1 cellular context compared by ENCODE assay signal in the genomic region with DNA sequence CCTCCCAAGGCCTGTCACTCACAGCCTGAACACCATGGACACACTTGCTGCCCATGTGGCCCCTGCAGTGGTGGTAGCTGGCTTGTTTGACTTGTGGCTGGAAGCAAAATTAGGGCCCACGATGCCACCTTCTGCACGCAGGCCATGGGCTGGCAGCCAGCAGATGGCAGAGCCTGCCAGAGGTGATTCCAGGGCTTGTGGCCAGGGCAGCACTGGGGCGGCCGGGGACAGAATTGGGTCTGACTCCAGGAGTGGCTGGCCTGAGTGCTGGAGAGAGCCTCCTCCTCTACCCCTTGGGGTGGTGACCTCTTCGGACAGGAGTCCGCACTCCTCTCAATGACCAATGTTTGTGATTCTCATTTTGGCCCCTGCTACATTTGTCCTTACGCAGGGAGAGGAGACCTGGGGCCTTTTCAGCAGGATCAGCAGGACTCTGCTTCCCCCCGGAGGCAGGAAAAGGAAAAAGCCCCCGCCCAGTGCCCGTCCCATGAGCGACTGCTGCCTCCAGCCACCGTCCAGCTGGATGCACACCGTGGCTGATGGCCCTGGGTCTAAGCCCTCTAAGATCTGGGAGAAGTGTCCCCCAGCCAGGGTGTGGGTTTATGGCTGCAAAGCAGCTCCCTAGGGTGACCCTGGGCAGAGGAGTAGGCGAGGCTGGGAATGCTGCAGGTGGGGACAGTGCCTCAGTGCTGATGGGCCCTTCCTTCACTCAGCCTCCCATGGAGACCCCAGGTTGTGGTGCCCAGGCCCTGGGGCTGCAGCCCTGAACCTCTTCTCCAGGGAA.
TF ChIP-seq lines count a peak whose summit lies in the region.

No MANE protein-coding gene starts in this region.

TF ChIP-seq in K562, 482 proteins besides CTCF, POLR2A, EP300 and RAD21 (continued from another document and continues in another):
- TF ChIP-seq, protein P1, sequence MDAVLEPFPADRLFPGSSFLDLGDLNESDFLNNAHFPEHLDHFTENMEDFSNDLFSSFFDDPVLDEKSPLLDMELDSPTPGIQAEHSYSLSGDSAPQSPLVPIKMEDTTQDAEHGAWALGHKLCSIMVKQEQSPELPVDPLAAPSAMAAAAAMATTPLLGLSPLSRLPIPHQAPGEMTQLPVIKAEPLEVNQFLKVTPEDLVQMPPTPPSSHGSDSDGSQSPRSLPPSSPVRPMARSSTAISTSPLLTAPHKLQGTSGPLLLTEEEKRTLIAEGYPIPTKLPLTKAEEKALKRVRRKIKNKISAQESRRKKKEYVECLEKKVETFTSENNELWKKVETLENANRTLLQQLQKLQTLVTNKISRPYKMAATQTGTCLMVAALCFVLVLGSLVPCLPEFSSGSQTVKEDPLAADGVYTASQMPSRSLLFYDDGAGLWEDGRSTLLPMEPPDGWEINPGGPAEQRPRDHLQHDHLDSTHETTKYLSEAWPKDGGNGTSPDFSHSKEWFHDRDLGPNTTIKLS (IDR thresholded peaks at IDR 0.05; ENCODE audit: borderline replicate concordance, low read depth) = no peak
- TF ChIP-seq ILF3 (IDR thresholded peaks at IDR 0.05; ENCODE audit: borderline replicate concordance) (no peak), XRCC5 (IDR thresholded peaks at IDR 0.05; ENCODE audit: low read depth, low read length) (no peak), ZNF124 (CRISPR knock-in tag; IDR thresholded peaks at IDR 0.05) (no peak), ZNF584 (CRISPR knock-in tag; IDR thresholded peaks at IDR 0.05; ENCODE audit: low read depth) (peak; percentile 46; the same call in 1 of the 2 replicates), U2AF2 (optimal IDR thresholded peaks at IDR 0.05; ENCODE audit: low read depth, low read length) (no peak), PCBP1 (IDR thresholded peaks at IDR 0.05; ENCODE audit: low read depth, low read length, poor library complexity, severe bottlenecking) (no peak), MAFG (tag; conservative IDR thresholded peaks at IDR 0.05) (no peak), EHMT2 (IDR thresholded peaks at IDR 0.05) (no peak), HDAC8 (tag; IDR thresholded peaks at IDR 0.05) (0 out of 2 replicates have a peak, but pooled peaks have one; percentile 60), BRD4 (IDR thresholded peaks at IDR 0.05) (no peak), JUND (IDR thresholded peaks at IDR 0.05; ENCODE audit: borderline replicate concordance, low read depth, low read length) (no peak), JUND (tag; IDR thresholded peaks at IDR 0.05; ENCODE audit: borderline replicate concordance, low read depth, low read length) (no peak; the same call in 2 of the 3 replicates), DMBX1 (CRISPR knock-in tag; IDR thresholded peaks at IDR 0.05; ENCODE audit: borderline replicate concordance) (peak; percentile 90), PHB2 (IDR thresholded peaks at IDR 0.05; ENCODE audit: low read depth) (no peak), NFRKB (IDR thresholded peaks at IDR 0.05; ENCODE audit: low read depth) (no peak), ETV6 (IDR thresholded peaks at IDR 0.05; ENCODE audit: borderline replicate concordance in 1 of 2, low read depth in 2 of 2, low read length in 1 of 2) (no peak), ETV6 (CRISPR knock-in tag; IDR thresholded peaks at IDR 0.05; ENCODE audit: borderline replicate concordance) (no peak), HNRNPK (IDR thresholded peaks at IDR 0.05; ENCODE audit: low read depth, low read length, poor library complexity, severe bottlenecking) (no peak), ZBTB7A (IDR thresholded peaks at IDR 0.05; ENCODE audit: borderline replicate concordance, control insufficient read depth, low read depth, low read length) (no peak; the same call in 1 of the 2 replicates), CBX3 (IDR thresholded peaks at IDR 0.05; ENCODE audit: borderline replicate concordance in 1 of 2, low read length in 2 of 2) (no peak), ZZZ3 (IDR thresholded peaks at IDR 0.05) (no peak), NFYB (IDR thresholded peaks at IDR 0.05; ENCODE audit: extremely low read depth, insufficient read length) (no peak), ZKSCAN1 (IDR thresholded peaks at IDR 0.05; ENCODE audit: low read depth, low read length) (no peak), FOXK2 (conservative IDR thresholded peaks at IDR 0.05 in 1 of 2, IDR thresholded peaks at IDR 0.05 in 1 of 2; ENCODE audit: low read depth in 2 of 2) (no peak), MECOM (CRISPR knock-in tag; IDR thresholded peaks at IDR 0.05) (peak; percentile 50; the same call in 1 of the 2 replicates), TCFL5 (CRISPR knock-in tag; conservative IDR thresholded peaks at IDR 0.05) (no peak), ZNF785 (CRISPR knock-in tag; IDR thresholded peaks at IDR 0.05) (no peak), POLR3G (IDR thresholded peaks at IDR 0.05; ENCODE audit: extremely low read depth, insufficient read length, insufficient replicate concordance) (no peak), BRD9 (IDR thresholded peaks at IDR 0.05; ENCODE audit: low read depth, partially characterized antibody) (peak; percentile 97)
- TF ChIP-seq, protein P2, sequence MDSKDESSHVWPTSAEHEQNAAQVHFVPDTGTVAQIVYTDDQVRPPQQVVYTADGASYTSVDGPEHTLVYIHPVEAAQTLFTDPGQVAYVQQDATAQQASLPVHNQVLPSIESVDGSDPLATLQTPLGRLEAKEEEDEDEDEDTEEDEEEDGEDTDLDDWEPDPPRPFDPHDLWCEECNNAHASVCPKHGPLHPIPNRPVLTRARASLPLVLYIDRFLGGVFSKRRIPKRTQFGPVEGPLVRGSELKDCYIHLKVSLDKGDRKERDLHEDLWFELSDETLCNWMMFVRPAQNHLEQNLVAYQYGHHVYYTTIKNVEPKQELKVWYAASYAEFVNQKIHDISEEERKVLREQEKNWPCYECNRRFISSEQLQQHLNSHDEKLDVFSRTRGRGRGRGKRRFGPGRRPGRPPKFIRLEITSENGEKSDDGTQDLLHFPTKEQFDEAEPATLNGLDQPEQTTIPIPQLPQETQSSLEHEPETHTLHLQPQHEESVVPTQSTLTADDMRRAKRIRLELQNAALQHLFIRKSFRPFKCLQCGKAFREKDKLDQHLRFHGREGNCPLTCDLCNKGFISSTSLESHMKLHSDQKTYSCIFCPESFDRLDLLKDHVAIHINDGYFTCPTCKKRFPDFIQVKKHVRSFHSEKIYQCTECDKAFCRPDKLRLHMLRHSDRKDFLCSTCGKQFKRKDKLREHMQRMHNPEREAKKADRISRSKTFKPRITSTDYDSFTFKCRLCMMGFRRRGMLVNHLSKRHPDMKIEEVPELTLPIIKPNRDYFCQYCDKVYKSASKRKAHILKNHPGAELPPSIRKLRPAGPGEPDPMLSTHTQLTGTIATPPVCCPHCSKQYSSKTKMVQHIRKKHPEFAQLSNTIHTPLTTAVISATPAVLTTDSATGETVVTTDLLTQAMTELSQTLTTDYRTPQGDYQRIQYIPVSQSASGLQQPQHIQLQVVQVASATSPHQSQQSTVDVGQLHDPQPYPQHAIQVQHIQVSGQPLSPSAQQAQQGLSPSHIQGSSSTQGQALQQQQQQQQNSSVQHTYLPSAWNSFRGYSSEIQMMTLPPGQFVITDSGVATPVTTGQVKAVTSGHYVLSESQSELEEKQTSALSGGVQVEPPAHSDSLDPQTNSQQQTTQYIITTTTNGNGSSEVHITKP (IDR thresholded peaks at IDR 0.05; ENCODE audit: partially characterized antibody) = peak; percentile 13
- TF ChIP-seq, protein P3, sequence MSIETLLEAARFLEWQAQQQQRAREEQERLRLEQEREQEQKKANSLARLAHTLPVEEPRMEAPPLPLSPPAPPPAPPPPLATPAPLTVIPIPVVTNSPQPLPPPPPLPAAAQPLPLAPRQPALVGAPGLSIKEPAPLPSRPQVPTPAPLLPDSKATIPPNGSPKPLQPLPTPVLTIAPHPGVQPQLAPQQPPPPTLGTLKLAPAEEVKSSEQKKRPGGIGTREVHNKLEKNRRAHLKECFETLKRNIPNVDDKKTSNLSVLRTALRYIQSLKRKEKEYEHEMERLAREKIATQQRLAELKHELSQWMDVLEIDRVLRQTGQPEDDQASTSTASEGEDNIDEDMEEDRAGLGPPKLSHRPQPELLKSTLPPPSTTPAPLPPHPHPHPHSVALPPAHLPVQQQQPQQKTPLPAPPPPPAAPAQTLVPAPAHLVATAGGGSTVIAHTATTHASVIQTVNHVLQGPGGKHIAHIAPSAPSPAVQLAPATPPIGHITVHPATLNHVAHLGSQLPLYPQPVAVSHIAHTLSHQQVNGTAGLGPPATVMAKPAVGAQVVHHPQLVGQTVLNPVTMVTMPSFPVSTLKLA (conservative IDR thresholded peaks at IDR 0.05) = no peak; a peak in 1 of 4 replicates
- TF ChIP-seq, protein P4, sequence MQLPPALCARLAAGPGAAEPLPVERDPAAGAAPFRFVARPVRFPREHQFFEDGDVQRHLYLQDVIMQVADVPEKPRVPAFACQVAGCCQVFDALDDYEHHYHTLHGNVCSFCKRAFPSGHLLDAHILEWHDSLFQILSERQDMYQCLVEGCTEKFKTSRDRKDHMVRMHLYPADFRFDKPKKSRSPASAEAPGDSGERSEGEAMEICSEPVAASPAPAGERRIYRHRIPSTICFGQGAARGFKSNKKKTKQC (CRISPR knock-in tag; IDR thresholded peaks at IDR 0.05) = no peak
- TF ChIP-seq, protein P5, sequence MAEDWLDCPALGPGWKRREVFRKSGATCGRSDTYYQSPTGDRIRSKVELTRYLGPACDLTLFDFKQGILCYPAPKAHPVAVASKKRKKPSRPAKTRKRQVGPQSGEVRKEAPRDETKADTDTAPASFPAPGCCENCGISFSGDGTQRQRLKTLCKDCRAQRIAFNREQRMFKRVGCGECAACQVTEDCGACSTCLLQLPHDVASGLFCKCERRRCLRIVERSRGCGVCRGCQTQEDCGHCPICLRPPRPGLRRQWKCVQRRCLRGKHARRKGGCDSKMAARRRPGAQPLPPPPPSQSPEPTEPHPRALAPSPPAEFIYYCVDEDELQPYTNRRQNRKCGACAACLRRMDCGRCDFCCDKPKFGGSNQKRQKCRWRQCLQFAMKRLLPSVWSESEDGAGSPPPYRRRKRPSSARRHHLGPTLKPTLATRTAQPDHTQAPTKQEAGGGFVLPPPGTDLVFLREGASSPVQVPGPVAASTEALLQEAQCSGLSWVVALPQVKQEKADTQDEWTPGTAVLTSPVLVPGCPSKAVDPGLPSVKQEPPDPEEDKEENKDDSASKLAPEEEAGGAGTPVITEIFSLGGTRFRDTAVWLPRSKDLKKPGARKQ (CRISPR knock-in tag; IDR thresholded peaks at IDR 0.05) = no peak
- TF ChIP-seq, protein P6, sequence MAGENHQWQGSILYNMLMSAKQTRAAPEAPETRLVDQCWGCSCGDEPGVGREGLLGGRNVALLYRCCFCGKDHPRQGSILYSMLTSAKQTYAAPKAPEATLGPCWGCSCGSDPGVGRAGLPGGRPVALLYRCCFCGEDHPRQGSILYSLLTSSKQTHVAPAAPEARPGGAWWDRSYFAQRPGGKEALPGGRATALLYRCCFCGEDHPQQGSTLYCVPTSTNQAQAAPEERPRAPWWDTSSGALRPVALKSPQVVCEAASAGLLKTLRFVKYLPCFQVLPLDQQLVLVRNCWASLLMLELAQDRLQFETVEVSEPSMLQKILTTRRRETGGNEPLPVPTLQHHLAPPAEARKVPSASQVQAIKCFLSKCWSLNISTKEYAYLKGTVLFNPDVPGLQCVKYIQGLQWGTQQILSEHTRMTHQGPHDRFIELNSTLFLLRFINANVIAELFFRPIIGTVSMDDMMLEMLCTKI (IDR thresholded peaks at IDR 0.05; ENCODE audit: partially characterized antibody) = no peak
- TF ChIP-seq, protein P7, sequence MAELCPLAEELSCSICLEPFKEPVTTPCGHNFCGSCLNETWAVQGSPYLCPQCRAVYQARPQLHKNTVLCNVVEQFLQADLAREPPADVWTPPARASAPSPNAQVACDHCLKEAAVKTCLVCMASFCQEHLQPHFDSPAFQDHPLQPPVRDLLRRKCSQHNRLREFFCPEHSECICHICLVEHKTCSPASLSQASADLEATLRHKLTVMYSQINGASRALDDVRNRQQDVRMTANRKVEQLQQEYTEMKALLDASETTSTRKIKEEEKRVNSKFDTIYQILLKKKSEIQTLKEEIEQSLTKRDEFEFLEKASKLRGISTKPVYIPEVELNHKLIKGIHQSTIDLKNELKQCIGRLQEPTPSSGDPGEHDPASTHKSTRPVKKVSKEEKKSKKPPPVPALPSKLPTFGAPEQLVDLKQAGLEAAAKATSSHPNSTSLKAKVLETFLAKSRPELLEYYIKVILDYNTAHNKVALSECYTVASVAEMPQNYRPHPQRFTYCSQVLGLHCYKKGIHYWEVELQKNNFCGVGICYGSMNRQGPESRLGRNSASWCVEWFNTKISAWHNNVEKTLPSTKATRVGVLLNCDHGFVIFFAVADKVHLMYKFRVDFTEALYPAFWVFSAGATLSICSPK (IDR thresholded peaks at IDR 0.05; ENCODE audit: borderline replicate concordance) = no peak
- TF ChIP-seq, protein P8, sequence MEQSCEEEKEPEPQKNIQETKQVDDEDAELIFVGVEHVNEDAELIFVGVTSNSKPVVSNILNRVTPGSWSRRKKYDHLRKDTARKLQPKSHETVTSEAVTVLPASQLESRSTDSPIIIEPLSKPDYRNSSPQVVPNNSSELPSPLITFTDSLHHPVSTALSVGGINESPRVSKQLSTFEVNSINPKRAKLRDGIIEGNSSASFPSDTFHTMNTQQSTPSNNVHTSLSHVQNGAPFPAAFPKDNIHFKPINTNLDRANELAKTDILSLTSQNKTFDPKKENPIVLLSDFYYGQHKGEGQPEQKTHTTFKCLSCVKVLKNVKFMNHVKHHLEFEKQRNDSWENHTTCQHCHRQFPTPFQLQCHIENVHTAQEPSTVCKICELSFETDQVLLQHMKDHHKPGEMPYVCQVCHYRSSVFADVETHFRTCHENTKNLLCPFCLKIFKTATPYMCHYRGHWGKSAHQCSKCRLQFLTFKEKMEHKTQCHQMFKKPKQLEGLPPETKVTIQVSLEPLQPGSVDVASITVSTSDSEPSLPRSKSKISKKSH (CRISPR knock-in tag; IDR thresholded peaks at IDR 0.05) = no peak
- TF ChIP-seq, protein P9, sequence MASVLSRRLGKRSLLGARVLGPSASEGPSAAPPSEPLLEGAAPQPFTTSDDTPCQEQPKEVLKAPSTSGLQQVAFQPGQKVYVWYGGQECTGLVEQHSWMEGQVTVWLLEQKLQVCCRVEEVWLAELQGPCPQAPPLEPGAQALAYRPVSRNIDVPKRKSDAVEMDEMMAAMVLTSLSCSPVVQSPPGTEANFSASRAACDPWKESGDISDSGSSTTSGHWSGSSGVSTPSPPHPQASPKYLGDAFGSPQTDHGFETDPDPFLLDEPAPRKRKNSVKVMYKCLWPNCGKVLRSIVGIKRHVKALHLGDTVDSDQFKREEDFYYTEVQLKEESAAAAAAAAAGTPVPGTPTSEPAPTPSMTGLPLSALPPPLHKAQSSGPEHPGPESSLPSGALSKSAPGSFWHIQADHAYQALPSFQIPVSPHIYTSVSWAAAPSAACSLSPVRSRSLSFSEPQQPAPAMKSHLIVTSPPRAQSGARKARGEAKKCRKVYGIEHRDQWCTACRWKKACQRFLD (CRISPR knock-in tag; IDR thresholded peaks at IDR 0.05) = peak; percentile 41; the same call in 1 of the 2 replicates
- TF ChIP-seq, protein P10, sequence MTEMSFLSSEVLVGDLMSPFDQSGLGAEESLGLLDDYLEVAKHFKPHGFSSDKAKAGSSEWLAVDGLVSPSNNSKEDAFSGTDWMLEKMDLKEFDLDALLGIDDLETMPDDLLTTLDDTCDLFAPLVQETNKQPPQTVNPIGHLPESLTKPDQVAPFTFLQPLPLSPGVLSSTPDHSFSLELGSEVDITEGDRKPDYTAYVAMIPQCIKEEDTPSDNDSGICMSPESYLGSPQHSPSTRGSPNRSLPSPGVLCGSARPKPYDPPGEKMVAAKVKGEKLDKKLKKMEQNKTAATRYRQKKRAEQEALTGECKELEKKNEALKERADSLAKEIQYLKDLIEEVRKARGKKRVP (CRISPR knock-in tag; IDR thresholded peaks at IDR 0.05) = peak; percentile 55
